18 cellular contexts compared by ENCODE assay signal in the genomic region with DNA sequence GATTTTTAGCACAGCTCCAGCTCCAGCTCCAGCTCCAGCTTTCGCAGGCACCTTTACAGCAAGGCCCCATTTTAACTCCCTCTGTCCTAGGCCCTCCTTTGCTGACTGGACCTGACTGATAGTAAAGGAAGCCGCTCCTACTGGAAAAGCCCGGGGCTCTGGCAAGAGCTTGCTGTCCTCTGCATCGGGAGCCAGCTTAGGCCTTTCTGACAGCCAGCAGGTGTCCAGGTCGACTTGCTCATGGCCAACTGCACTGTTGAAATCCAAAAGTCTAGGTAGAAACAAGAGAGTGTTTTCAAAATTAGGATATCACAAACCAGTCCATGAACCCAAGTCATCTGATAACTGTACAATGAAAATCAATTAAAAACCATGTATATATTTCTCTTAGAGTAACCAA.
A peak's percentile ranks its signal among the peaks of the same experiment; 100 is the strongest.
DNase-seq lines count a peak whose midpoint lies in the region; ATAC-seq and TF ChIP-seq lines count a peak whose summit lies in the region.
"Had no signal": no experiment of that assay in that cellular context is flagged by ENCODE, and none has a peak within 500 bp of the region (broad histone marks: within the 10 kb centered on the region; RNA-seq: fewer than 3 reads in every experiment).

No MANE protein-coding gene starts in this region.

- peak; percentile 57 for DNase-seq in G401 (ENCODE audit: low spot score)
- peak; percentile 42 for DNase-seq in cerebellar cortex (ENCODE audit: low spot score)
- DNase-seq in esophagus muscularis mucosa (ENCODE audit: extremely low spot score): peak; percentile 57
- DNase-seq in left colon: no peak
- DNase-seq: AML-193; Caco-2; Calu3; CD4-positive, alpha-beta T cell; CD8-positive, alpha-beta T cell; DMS79 treated with DMSO at 0.1 percent for 48 hours; GDM1 had no signal

- TF ChIP-seq EP300 in esophagus muscularis mucosa (IDR thresholded peaks at IDR 0.05): no peak

- 83% methylated on average over 2 of the region's 5 CpGs for WGBS in esophagus muscularis mucosa

- H3K4me1 ChIP-seq in esophagus muscularis mucosa: no peaks in the 10 kb centered on the region
- H3K4me1 ChIP-seq: A549, Caco-2 had no signal

- TF ChIP-seq POLR2A in esophagus muscularis mucosa (IDR thresholded peaks at IDR 0.05; ENCODE audit: low read depth): no peak

- H3K27ac ChIP-seq in esophagus muscularis mucosa (replicated peaks in 1 of 4): no peak overlapping the region
- H3K27ac ChIP-seq: 22Rv1; A549; BLaER1 treated with 17β-estradiol and CSF1 and Interleukin-3, amounts not matched to agents 10 nM and 100 nM; C4-2B had no signal

- in situ Hi-C loops in G401 (cut with HindIII; ENCODE audit: low sequenced_read_pairs): no loop called here

- peaks cover 0 to 6% (median 0%) of the 10 kb centered on the region in 4 donors for H3K9me3 ChIP-seq in esophagus muscularis mucosa
- H3K9me3 ChIP-seq: A549; BLaER1 treated with 17β-estradiol and CSF1 and Interleukin-3, amounts not matched to agents 10 nM and 100 nM; Caco-2 had no signal

- H3K4me3 ChIP-seq in esophagus muscularis mucosa: no peak overlapping the region
- H3K4me3 ChIP-seq: A549; BLaER1 treated with 17β-estradiol and CSF1 and Interleukin-3, amounts not matched to agents 10 nM and 100 nM; GM12878 had no signal

- intact Hi-C loops in esophagus muscularis mucosa (cut with DNase I) (no loop called here), left colon (cut with DNase I, micrococcal nuclease) (no loop called here)

- no peak for ATAC-seq in left colon
- ATAC-seq in HG02623 (IDR thresholded peaks at IDR 0.05; ENCODE audit: unreplicated experiment): no peak
- ATAC-seq in HG03378 (IDR thresholded peaks at IDR 0.05; ENCODE audit: unreplicated experiment): no peak
- ATAC-seq: A549; CD8-positive, alpha-beta T cell; GM12878 had no signal

- no peaks in the 10 kb centered on the region for H3K27me3 ChIP-seq in esophagus muscularis mucosa
- H3K27me3 ChIP-seq: BLaER1 treated with 17β-estradiol and CSF1 and Interleukin-3, amounts not matched to agents 10 nM and 100 nM had no signal

- H3K36me3 ChIP-seq in esophagus muscularis mucosa: no peaks in the 10 kb centered on the region
- H3K36me3 ChIP-seq: BLaER1 treated with 17β-estradiol and CSF1 and Interleukin-3, amounts not matched to agents 10 nM and 100 nM had no signal

- no peak for TF ChIP-seq CTCF in esophagus muscularis mucosa (IDR thresholded peaks at IDR 0.05)

Comparison
In these comparisons a context has a peak if more than half of its experiments do, and no peak if none do; other contexts are left out.
1. DNase-seq: peak in G401 (single experiment), cerebellar cortex (single experiment) and esophagus muscularis mucosa (single experiment); none in left colon (0 of 2).